Comparison of ENCODE assay signal across 12 cellular contexts in genomic region chr6:156839591-156840001, GRCh38.
DNase-seq lines count a peak whose midpoint lies in the region; ATAC-seq and TF ChIP-seq lines count a peak whose summit lies in the region.
"Had no signal": no experiment of that assay in that cellular context is flagged by ENCODE, and none has a peak within 500 bp of the region (broad histone marks: within the 10 kb centered on the region; RNA-seq: fewer than 3 reads in every experiment).

No MANE protein-coding gene starts in this region.

- ATAC-seq in psoas muscle = peak; percentile 59 to 76 (median 68)
- ATAC-seq: activated T-helper 17 cell treated with anti-CD3 and anti-CD28 coated beads, Interleukin-2, amount 50 U/mL, for 72 hours had no signal

- no peaks in the 10 kb centered on the region for H3K27me3 ChIP-seq in ascending aorta
- no peaks in the 10 kb centered on the region for H3K27me3 ChIP-seq in cardiac muscle cell
- H3K27me3 ChIP-seq in psoas muscle (ENCODE audit: insufficient read depth in 3 of 3, low read length in 2 of 3) = no peaks in the 10 kb centered on the region

- H3K9me3 ChIP-seq in ascending aorta = no peaks in the 10 kb centered on the region
- H3K9me3 ChIP-seq in cardiac muscle cell (ENCODE audit: low read depth) = no peaks in the 10 kb centered on the region
- no peaks in the 10 kb centered on the region for H3K9me3 ChIP-seq in psoas muscle

- intact Hi-C loops in ascending aorta (cut with DNase I) = loop anchor here (10.0 kb wide), 1 partner anchor 155 kb away; no protein-coding TSS in a partner anchor
- intact Hi-C loops in psoas muscle (cut with DNase I) = no loop called here

- H3K27ac ChIP-seq in ascending aorta (peak overlapping the region; percentile 50 to 65), cardiac muscle cell (peak overlapping the region; percentile 81), psoas muscle (peak overlapping the region; percentile 47)

- H3K4me1 ChIP-seq in ascending aorta (peaks cover 4 to 43% of the 10 kb centered on the region in 2 donors), cardiac muscle cell (ENCODE audit: low read depth) (peaks cover 19% of the 10 kb centered on the region), psoas muscle (peaks cover 65% of the 10 kb centered on the region)

- H3K4me3 ChIP-seq in ascending aorta (peak overlapping the region in 1 of 2 donors; percentile 39), cardiac muscle cell (no peak overlapping the region), psoas muscle (no peak overlapping the region)

- TF ChIP-seq CTCF in ascending aorta (IDR thresholded peaks at IDR 0.05) (no peak), cardiac muscle cell (IDR thresholded peaks at IDR 0.05; ENCODE audit: low read depth, low read length) (no peak), psoas muscle (IDR thresholded peaks at IDR 0.05) (no peak)

- WGBS in psoas muscle, 3 donors = 41 to 59% (median 42%) methylated on average over 9 of the region's 9 CpGs

- H3K36me3 ChIP-seq in ascending aorta (no peaks in the 10 kb centered on the region), cardiac muscle cell (no peaks in the 10 kb centered on the region), psoas muscle (ENCODE audit: insufficient read depth in 1 of 2, low read depth in 1 of 2) (no peaks in the 10 kb centered on the region)

- peak; percentile 35 for DNase-seq in EH (ENCODE audit: low read depth)
- DNase-seq in ascending aorta (ENCODE audit: low spot score in 2 of 2) = peak in 1 of 2 donors; percentile 80
- DNase-seq in cardiac muscle cell (ENCODE audit: low read depth in 1 of 2, low spot score in 1 of 2) = peak; percentile 60 to 86
- DNase-seq in psoas muscle = peak in 1 of 2 donors; percentile 36
- no peak for DNase-seq in NK-92 treated with Interleukin-12 subunit alpha and Interleukin-12 subunit beta, amount 100 ng/mL, for 24 hours (lab: John Stamatoyannopoulos, UW)
- DNase-seq in hippocampal formation (lab: John Stamatoyannopoulos, UW) = no peak
- no peak for DNase-seq in ureter (ENCODE audit: low spot score)
- DNase-seq in NCI-H524 (lab: John Stamatoyannopoulos, UW) = no peak
- DNase-seq: activated CD4-positive, CD25-positive, alpha-beta regulatory T cell treated with anti-CD3 and anti-CD28 coated beads, Interleukin-2, amount 50 U/mL, for 72 hours; Calu3; nucleus accumbens had no signal

Comparison
In these comparisons a context has a peak if more than half of its experiments do, and no peak if none do; other contexts are left out.
1. DNase-seq: peak in EH (single experiment) and cardiac muscle cell (2 of 2); none in NK-92 treated with Interleukin-12 subunit alpha and Interleukin-12 subunit beta, amount 100 ng/mL, for 24 hours (single experiment), hippocampal formation (0 of 2), ureter (single experiment) and NCI-H524 (0 of 2).
2. Peak in every context shown above with its lines, with median percentiles within 50 percentile points of each other: H3K27ac ChIP-seq.